Comparison of ENCODE assay signal across 13 cellular contexts in the genomic region with DNA sequence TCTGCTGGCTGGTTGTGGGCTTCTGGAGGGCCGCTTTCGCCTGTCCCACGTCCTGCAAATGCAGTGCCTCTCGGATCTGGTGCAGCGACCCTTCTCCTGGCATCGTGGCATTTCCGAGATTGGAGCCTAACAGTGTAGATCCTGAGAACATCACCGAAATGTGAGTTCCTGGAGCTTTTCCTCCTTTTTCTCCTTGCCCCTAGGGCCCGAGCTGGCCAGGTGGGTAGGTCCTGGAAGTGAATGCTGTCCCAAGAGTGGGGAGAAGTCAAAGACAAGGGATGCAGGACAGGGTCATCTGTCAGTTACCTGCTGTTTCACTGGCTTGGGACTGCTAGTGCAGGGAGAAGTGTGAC. TPM values are rescaled to one million over a fixed set of nuclear protein-coding genes. Genes with fewer than 3 reads are reported as not detected.
DNase-seq lines count a peak whose midpoint lies in the region; ATAC-seq and TF ChIP-seq lines count a peak whose summit lies in the region.
"Had no signal": no experiment of that assay in that cellular context is flagged by ENCODE, and none has a peak within 500 bp of the region (broad histone marks: within the 10 kb centered on the region; RNA-seq: fewer than 3 reads in every experiment).

No MANE protein-coding gene starts in this region.

- H3K4me3 ChIP-seq in iPS-18a (ENCODE audit: low read length): peak overlapping the region; percentile 66
- peak overlapping the region; percentile 62 for H3K4me3 ChIP-seq in rectal smooth muscle tissue (ENCODE audit: low read length)
- no peak overlapping the region for H3K4me3 ChIP-seq in CD8-positive, alpha-beta memory T cell (ENCODE audit: low read length)
- peak overlapping the region in 1 of 2 donors; percentile 46 for H3K4me3 ChIP-seq in left lung

- H3K4me1 ChIP-seq in ES-I3 (ENCODE audit: insufficient read depth, low read length): no peaks in the 10 kb centered on the region
- H3K4me1 ChIP-seq in iPS-18a (ENCODE audit: control insufficient read depth, low read depth, low read length): peaks cover 8% of the 10 kb centered on the region
- H3K4me1 ChIP-seq in rectal smooth muscle tissue (ENCODE audit: control insufficient read depth, insufficient read depth, low read length): peaks cover 2% of the 10 kb centered on the region
- H3K4me1 ChIP-seq in CD8-positive, alpha-beta memory T cell (ENCODE audit: insufficient read depth, low read length): no peaks in the 10 kb centered on the region
- H3K4me1 ChIP-seq in left lung: peaks cover 14 to 31% of the 10 kb centered on the region in 2 donors

- peak overlapping the region; percentile 75 for H3K4me3 Mint-ChIP-seq in activated T-helper 17 cell treated with anti-CD3 and anti-CD28 coated beads, Interleukin-2, amount 50 U/mL, for 72 hours
- peak overlapping the region in 2 of 7 donors; percentile 23 to 24 for H3K4me3 Mint-ChIP-seq in CD8-positive, alpha-beta memory T cell
- H3K4me3 Mint-ChIP-seq: activated B cell treated with CpG ODN at 0.5 μM for 24 hours; activated naive CD4-positive, alpha-beta T cell treated with anti-CD3 and anti-CD28 coated beads, Interleukin-2, amount 50 U/mL, for 24 hours had no signal

- peaks cover 73% of the 10 kb centered on the region for H3K27me3 ChIP-seq in iPS-18a (ENCODE audit: control insufficient read depth, insufficient read depth, low read length)
- H3K27me3 ChIP-seq in rectal smooth muscle tissue (ENCODE audit: control insufficient read depth, insufficient read depth, low read length): peaks cover 10% of the 10 kb centered on the region
- H3K27me3 ChIP-seq in CD8-positive, alpha-beta memory T cell (ENCODE audit: insufficient read depth, low read length, poor library complexity, severe bottlenecking): peaks cover 5% of the 10 kb centered on the region
- peaks cover 53 to 80% of the 10 kb centered on the region in 2 donors for H3K27me3 ChIP-seq in left lung

- peaks cover 50% of the 10 kb centered on the region for H3K27me3 Mint-ChIP-seq in activated T-helper 17 cell treated with anti-CD3 and anti-CD28 coated beads, Interleukin-2, amount 50 U/mL, for 72 hours
- peaks cover 21 to 60% of the 10 kb centered on the region in 2 donors for H3K27me3 Mint-ChIP-seq in CD8-positive, alpha-beta memory T cell

- no peak for TF ChIP-seq CTCF in left lung (IDR thresholded peaks at IDR 0.05)

- H3K36me3 ChIP-seq in ES-I3 (ENCODE audit: insufficient read depth, low read length) (no peaks in the 10 kb centered on the region), iPS-18a (ENCODE audit: control insufficient read depth, low read depth, low read length) (no peaks in the 10 kb centered on the region), rectal smooth muscle tissue (ENCODE audit: control insufficient read depth, insufficient read depth, low read length) (no peaks in the 10 kb centered on the region), left lung (no peaks in the 10 kb centered on the region)
- no peaks in the 10 kb centered on the region for H3K36me3 ChIP-seq in CD8-positive, alpha-beta memory T cell (ENCODE audit: insufficient read depth, low read length)

- ATAC-seq in activated T-helper 17 cell treated with anti-CD3 and anti-CD28 coated beads, Interleukin-2, amount 50 U/mL, for 72 hours (replicated peaks): no peak
- ATAC-seq in HG02642 (IDR thresholded peaks at IDR 0.05; ENCODE audit: poor library complexity, unreplicated experiment): no peak
- ATAC-seq in left lung: no peak

- peaks cover 29% of the 10 kb centered on the region for H3K36me3 Mint-ChIP-seq in activated T-helper 17 cell treated with anti-CD3 and anti-CD28 coated beads, Interleukin-2, amount 50 U/mL, for 72 hours (ENCODE audit: low read depth)
- no peaks in the 10 kb centered on the region for H3K36me3 Mint-ChIP-seq in CD8-positive, alpha-beta memory T cell
- H3K36me3 Mint-ChIP-seq: activated naive CD4-positive, alpha-beta T cell treated with anti-CD3 and anti-CD28 coated beads, Interleukin-2, amount 50 U/mL, for 24 hours had no signal

- DNase-seq in CD8-positive, alpha-beta memory T cell: no peak
- DNase-seq in left lung (no peak), NCI-H187 (lab: John Stamatoyannopoulos, UW) (no peak)
- DNase-seq: activated B cell treated with CpG ODN at 0.5 μM for 24 hours; effector memory CD8-positive, alpha-beta T cell; SHP77 treated with DMSO at 0.1 percent for 48 hours had no signal

- intact Hi-C loops in left lung (cut with DNase I): no loop called here

- CTCF ChIA-PET in CD8-positive, alpha-beta memory T cell (lab: Charles Lee): no interaction called here

- no peaks in the 10 kb centered on the region for H3K4me1 Mint-ChIP-seq in activated T-helper 17 cell treated with anti-CD3 and anti-CD28 coated beads, Interleukin-2, amount 50 U/mL, for 72 hours
- H3K4me1 Mint-ChIP-seq in CD8-positive, alpha-beta memory T cell: peaks cover 8 to 23% (median 19%) of the 10 kb centered on the region in 3 donors

- H3K9me3 ChIP-seq in ES-I3 (ENCODE audit: control insufficient read depth, insufficient read depth, low read length) (no peaks in the 10 kb centered on the region), iPS-18a (ENCODE audit: control insufficient read depth, low read depth, low read length) (no peaks in the 10 kb centered on the region), left lung (no peaks in the 10 kb centered on the region)
- H3K9me3 ChIP-seq in CD8-positive, alpha-beta memory T cell (ENCODE audit: low read length): no peaks in the 10 kb centered on the region

- H3K9ac ChIP-seq in ES-I3 (ENCODE audit: low read depth, low read length) (peak overlapping the region; percentile 57; the same call in 1 of the 2 replicates), iPS-18a (ENCODE audit: low read length) (no peak overlapping the region), rectal smooth muscle tissue (ENCODE audit: low read length) (no peak overlapping the region)

- no peak overlapping the region for H3K27ac ChIP-seq in iPS-18a (ENCODE audit: low read length)
- no peak overlapping the region for H3K27ac ChIP-seq in rectal smooth muscle tissue (ENCODE audit: low read depth, low read length)
- no peak overlapping the region for H3K27ac ChIP-seq in CD8-positive, alpha-beta memory T cell (ENCODE audit: low read depth, low read length)
- peak overlapping the region in 1 of 2 donors; percentile 33 for H3K27ac ChIP-seq in left lung
- H3K27ac ChIP-seq: C4-2B had no signal

- no peaks in the 10 kb centered on the region for H3K9me3 Mint-ChIP-seq in activated T-helper 17 cell treated with anti-CD3 and anti-CD28 coated beads, Interleukin-2, amount 50 U/mL, for 72 hours
- peaks cover 0 to 9% (median 0%) of the 10 kb centered on the region in 5 donors for H3K9me3 Mint-ChIP-seq in CD8-positive, alpha-beta memory T cell
- H3K9me3 Mint-ChIP-seq: activated B cell treated with CpG ODN at 0.5 μM for 24 hours; effector memory CD8-positive, alpha-beta T cell had no signal

- no peak overlapping the region for H3K27ac Mint-ChIP-seq in activated T-helper 17 cell treated with anti-CD3 and anti-CD28 coated beads, Interleukin-2, amount 50 U/mL, for 72 hours
- H3K27ac Mint-ChIP-seq in CD8-positive, alpha-beta memory T cell: no peak overlapping the region
- H3K27ac Mint-ChIP-seq: activated B cell treated with CpG ODN at 0.5 μM for 24 hours; activated naive CD4-positive, alpha-beta T cell treated with anti-CD3 and anti-CD28 coated beads, Interleukin-2, amount 50 U/mL, for 24 hours; effector memory CD8-positive, alpha-beta T cell had no signal

- POLR2A ChIA-PET in CD8-positive, alpha-beta memory T cell (lab: Charles Lee): no interaction called here

RNA-seq across cellular contexts. Expression of a gene that starts 1.2 kb away (rescaled TPM):
- 1 to 10 TPM; 9.6 to 9.9 TPM for total RNA-seq in activated T-helper 17 cell treated with anti-CD3 and anti-CD28 coated beads, Interleukin-2, amount 50 U/mL, for 72 hours
- total RNA-seq in CD8-positive, alpha-beta memory T cell: under 1 TPM; 0.26 to 0.38 TPM
- polyA plus RNA-seq in CD8-positive, alpha-beta memory T cell: not detected
- total RNA-seq in left lung: 1 to 10 TPM in 1 of 2 donors, under 1 TPM in 1; 0.29 to 3.8 TPM
